In the genomic region with DNA sequence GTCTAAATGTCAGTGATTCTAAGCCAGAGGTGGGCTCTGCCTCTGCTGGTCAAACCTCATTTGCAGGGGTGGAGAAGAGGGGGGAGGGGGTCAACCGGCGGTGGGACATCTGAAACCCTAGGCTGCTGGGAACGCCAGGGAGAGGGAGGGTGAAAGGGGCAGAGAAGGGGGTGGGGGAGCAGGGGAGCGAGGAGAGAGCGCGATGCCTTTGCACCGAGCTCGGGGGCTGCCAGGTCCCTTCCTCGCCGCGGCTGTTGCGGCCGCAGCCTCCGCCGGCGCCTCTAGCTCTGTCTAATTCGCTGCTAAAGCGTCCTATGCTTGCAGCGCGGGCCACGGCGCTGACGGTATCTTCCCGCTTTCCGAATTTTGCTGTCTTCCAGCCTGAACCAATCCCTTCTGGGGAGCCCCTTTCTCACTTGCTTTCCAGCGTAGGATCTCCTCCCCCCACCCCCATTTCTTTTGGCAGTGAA, we compare ENCODE assay signal across 1 cellular context.
TF ChIP-seq lines count a peak whose summit lies in the region.

A gene (minus strand): TSS at position 11 of the 470 bp plus-strand sequence. CDS start 738 bp downstream, outside the sequence.

TF ChIP-seq in GM23338, 12 proteins besides CTCF, POLR2A, EP300 and RAD21 (continued from another document):
- TF ChIP-seq, protein P1, sequence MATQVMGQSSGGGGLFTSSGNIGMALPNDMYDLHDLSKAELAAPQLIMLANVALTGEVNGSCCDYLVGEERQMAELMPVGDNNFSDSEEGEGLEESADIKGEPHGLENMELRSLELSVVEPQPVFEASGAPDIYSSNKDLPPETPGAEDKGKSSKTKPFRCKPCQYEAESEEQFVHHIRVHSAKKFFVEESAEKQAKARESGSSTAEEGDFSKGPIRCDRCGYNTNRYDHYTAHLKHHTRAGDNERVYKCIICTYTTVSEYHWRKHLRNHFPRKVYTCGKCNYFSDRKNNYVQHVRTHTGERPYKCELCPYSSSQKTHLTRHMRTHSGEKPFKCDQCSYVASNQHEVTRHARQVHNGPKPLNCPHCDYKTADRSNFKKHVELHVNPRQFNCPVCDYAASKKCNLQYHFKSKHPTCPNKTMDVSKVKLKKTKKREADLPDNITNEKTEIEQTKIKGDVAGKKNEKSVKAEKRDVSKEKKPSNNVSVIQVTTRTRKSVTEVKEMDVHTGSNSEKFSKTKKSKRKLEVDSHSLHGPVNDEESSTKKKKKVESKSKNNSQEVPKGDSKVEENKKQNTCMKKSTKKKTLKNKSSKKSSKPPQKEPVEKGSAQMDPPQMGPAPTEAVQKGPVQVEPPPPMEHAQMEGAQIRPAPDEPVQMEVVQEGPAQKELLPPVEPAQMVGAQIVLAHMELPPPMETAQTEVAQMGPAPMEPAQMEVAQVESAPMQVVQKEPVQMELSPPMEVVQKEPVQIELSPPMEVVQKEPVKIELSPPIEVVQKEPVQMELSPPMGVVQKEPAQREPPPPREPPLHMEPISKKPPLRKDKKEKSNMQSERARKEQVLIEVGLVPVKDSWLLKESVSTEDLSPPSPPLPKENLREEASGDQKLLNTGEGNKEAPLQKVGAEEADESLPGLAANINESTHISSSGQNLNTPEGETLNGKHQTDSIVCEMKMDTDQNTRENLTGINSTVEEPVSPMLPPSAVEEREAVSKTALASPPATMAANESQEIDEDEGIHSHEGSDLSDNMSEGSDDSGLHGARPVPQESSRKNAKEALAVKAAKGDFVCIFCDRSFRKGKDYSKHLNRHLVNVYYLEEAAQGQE (IDR thresholded peaks at IDR 0.05; ENCODE audit: unreplicated experiment) = no peak
- TF ChIP-seq, protein P2, sequence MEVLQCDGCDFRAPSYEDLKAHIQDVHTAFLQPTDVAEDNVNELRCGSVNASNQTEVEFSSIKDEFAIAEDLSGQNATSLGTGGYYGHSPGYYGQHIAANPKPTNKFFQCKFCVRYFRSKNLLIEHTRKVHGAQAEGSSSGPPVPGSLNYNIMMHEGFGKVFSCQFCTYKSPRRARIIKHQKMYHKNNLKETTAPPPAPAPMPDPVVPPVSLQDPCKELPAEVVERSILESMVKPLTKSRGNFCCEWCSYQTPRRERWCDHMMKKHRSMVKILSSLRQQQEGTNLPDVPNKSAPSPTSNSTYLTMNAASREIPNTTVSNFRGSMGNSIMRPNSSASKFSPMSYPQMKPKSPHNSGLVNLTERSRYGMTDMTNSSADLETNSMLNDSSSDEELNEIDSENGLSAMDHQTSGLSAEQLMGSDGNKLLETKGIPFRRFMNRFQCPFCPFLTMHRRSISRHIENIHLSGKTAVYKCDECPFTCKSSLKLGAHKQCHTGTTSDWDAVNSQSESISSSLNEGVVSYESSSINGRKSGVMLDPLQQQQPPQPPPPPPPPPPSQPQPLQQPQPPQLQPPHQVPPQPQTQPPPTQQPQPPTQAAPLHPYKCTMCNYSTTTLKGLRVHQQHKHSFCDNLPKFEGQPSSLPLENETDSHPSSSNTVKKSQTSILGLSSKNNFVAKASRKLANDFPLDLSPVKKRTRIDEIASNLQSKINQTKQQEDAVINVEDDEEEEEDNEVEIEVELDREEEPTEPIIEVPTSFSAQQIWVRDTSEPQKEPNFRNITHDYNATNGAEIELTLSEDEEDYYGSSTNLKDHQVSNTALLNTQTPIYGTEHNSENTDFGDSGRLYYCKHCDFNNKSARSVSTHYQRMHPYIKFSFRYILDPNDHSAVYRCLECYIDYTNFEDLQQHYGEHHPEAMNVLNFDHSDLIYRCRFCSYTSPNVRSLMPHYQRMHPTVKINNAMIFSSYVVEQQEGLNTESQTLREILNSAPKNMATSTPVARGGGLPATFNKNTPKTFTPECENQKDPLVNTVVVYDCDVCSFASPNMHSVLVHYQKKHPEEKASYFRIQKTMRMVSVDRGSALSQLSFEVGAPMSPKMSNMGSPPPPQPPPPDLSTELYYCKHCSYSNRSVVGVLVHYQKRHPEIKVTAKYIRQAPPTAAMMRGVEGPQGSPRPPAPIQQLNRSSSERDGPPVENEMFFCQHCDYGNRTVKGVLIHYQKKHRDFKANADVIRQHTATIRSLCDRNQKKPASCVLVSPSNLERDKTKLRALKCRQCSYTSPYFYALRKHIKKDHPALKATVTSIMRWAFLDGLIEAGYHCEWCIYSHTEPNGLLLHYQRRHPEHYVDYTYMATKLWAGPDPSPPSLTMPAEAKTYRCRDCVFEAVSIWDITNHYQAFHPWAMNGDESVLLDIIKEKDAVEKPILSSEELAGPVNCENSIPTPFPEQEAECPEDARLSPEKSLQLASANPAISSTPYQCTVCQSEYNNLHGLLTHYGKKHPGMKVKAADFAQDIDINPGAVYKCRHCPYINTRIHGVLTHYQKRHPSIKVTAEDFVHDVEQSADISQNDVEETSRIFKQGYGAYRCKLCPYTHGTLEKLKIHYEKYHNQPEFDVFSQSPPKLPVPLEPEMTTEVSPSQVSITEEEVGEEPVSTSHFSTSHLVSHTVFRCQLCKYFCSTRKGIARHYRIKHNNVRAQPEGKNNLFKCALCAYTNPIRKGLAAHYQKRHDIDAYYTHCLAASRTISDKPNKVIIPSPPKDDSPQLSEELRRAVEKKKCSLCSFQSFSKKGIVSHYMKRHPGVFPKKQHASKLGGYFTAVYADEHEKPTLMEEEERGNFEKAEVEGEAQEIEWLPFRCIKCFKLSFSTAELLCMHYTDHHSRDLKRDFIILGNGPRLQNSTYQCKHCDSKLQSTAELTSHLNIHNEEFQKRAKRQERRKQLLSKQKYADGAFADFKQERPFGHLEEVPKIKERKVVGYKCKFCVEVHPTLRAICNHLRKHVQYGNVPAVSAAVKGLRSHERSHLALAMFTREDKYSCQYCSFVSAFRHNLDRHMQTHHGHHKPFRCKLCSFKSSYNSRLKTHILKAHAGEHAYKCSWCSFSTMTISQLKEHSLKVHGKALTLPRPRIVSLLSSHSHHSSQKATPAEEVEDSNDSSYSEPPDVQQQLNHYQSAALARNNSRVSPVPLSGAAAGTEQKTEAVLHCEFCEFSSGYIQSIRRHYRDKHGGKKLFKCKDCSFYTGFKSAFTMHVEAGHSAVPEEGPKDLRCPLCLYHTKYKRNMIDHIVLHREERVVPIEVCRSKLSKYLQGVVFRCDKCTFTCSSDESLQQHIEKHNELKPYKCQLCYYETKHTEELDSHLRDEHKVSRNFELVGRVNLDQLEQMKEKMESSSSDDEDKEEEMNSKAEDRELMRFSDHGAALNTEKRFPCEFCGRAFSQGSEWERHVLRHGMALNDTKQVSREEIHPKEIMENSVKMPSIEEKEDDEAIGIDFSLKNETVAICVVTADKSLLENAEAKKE (CRISPR knock-in tag; IDR thresholded peaks at IDR 0.05) = no peak
- TF ChIP-seq JUNB (IDR thresholded peaks at IDR 0.05; ENCODE audit: unreplicated experiment) = no peak
- TF ChIP-seq EZH2phosphoT487 (IDR thresholded peaks at IDR 0.05; ENCODE audit: unreplicated experiment) = no peak
- TF ChIP-seq EZH2 (IDR thresholded peaks at IDR 0.05; ENCODE audit: low read depth, unreplicated experiment) = no peak
- TF ChIP-seq ZNF114 (CRISPR knock-in tag; IDR thresholded peaks at IDR 0.05) = no peak
- TF ChIP-seq ZNF331 (CRISPR knock-in tag; IDR thresholded peaks at IDR 0.05; ENCODE audit: low read depth) = no peak
TF ChIP-seq in GM23338: peak in this region for 0.
